In the genomic region with DNA sequence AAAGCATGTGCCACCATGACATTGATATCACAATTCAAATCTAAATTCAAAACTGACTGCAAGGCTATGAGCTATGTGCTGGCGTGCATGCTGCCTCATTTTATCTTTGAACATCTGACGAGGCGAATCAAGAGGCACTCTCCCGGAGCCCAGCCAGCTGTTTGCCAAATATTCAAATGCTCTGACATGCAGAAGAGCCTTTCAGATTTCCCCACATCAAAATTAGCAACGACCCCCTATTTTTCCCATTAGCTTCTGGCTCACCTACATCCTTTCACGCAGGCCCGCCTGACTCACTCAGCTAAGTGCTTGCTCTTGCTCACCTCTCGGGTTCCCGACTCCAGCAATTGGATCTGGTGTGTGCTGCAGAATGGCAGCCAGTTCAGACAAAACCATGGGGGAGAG, we compare ENCODE assay signal across 15 cellular contexts.
DNase-seq lines count a peak whose midpoint lies in the region; ATAC-seq and TF ChIP-seq lines count a peak whose summit lies in the region.
"Had no signal": no experiment of that assay in that cellular context is flagged by ENCODE, and none has a peak within 500 bp of the region (broad histone marks: within the 10 kb centered on the region; RNA-seq: fewer than 3 reads in every experiment).

No MANE protein-coding gene starts in this region.

- H3K27me3 ChIP-seq in HUES48 (ENCODE audit: control insufficient read depth, insufficient read depth, low read length) (no peaks in the 10 kb centered on the region), esophagus muscularis mucosa (no peaks in the 10 kb centered on the region)

- H3K27me3 Mint-ChIP-seq in naive thymus-derived CD8-positive, alpha-beta T cell: peaks cover 0 to 13% (median 3%) of the 10 kb centered on the region in 5 donors

- no peak overlapping the region for H3K9ac ChIP-seq in HUES48 (ENCODE audit: low read depth, low read length)

- H3K27ac ChIP-seq in HUES48 (ENCODE audit: low read depth, low read length): peak overlapping the region; percentile 67
- H3K27ac ChIP-seq in angular gyrus (ENCODE audit: low read depth, low read length): peak overlapping the region; percentile 81
- no peak overlapping the region for H3K27ac ChIP-seq in esophagus muscularis mucosa (replicated peaks in 1 of 4)
- H3K27ac ChIP-seq: prostate gland had no signal

- H3K4me3 ChIP-seq in HUES48 (ENCODE audit: low read depth, low read length) (peak overlapping the region; percentile 5; the same call in 1 of the 2 replicates), esophagus muscularis mucosa (no peak overlapping the region)
- H3K4me3 ChIP-seq: prostate gland had no signal

- no peak overlapping the region for H3K4me3 Mint-ChIP-seq in naive thymus-derived CD8-positive, alpha-beta T cell
- H3K4me3 Mint-ChIP-seq: activated CD4-positive, alpha-beta memory T cell treated with anti-CD3 and anti-CD28 coated beads, Interleukin-2, amount 10 ng/mL, durations not matched to agents 7 days and 5 days; activated T-helper 1 cell treated with anti-CD3 and anti-CD28 coated beads, Interleukin-12 subunit alpha, Interleukin-12 subunit beta, Interleukin-2, Interleukin-4 antibody, amounts not matched to agents 30 ng/mL and 10 ng/mL and 1 ng/mL, durations not matched to agents 14 hours and 24 hours and 36 hours had no signal

- no peaks in the 10 kb centered on the region for H3K9me3 Mint-ChIP-seq in naive thymus-derived CD8-positive, alpha-beta T cell
- H3K9me3 Mint-ChIP-seq: activated CD4-positive, alpha-beta memory T cell treated with anti-CD3 and anti-CD28 coated beads, Interleukin-2, amount 10 ng/mL, durations not matched to agents 7 days and 5 days; activated T-helper 1 cell treated with anti-CD3 and anti-CD28 coated beads, Interleukin-12 subunit alpha, Interleukin-12 subunit beta, Interleukin-2, Interleukin-4 antibody, amounts not matched to agents 30 ng/mL and 10 ng/mL and 1 ng/mL, durations not matched to agents 14 hours and 24 hours and 36 hours had no signal

- no peak for TF ChIP-seq POLR2A in esophagus muscularis mucosa (IDR thresholded peaks at IDR 0.05; ENCODE audit: low read depth)

- TF ChIP-seq CTCF in esophagus muscularis mucosa (IDR thresholded peaks at IDR 0.05): no peak

- no peak for ATAC-seq in naive thymus-derived CD8-positive, alpha-beta T cell
- ATAC-seq in HG02623 (IDR thresholded peaks at IDR 0.05; ENCODE audit: unreplicated experiment): no peak

- H3K4me1 Mint-ChIP-seq in naive thymus-derived CD8-positive, alpha-beta T cell: no peaks in the 10 kb centered on the region
- H3K4me1 Mint-ChIP-seq: activated CD4-positive, alpha-beta memory T cell treated with anti-CD3 and anti-CD28 coated beads, Interleukin-2, amount 10 ng/mL, durations not matched to agents 7 days and 5 days had no signal

- TF ChIP-seq EP300 in esophagus muscularis mucosa (IDR thresholded peaks at IDR 0.05): no peak

- DNase-seq in iPS-NIHi7 (ENCODE audit: extremely low spot score): peak; percentile 15
- peak; percentile 70 for DNase-seq in posterior vena cava (ENCODE audit: low spot score)
- DNase-seq in esophagus muscularis mucosa (ENCODE audit: extremely low spot score): no peak
- DNase-seq in naive thymus-derived CD8-positive, alpha-beta T cell: no peak
- DNase-seq in activated CD4-positive, alpha-beta T cell treated with anti-CD3 and anti-CD28 coated beads for 48 hours: no peak
- DNase-seq: activated CD4-positive, alpha-beta memory T cell treated with anti-CD3 and anti-CD28 coated beads, Interleukin-2, amount 10 ng/mL, durations not matched to agents 7 days and 5 days; AML-193; erythroblast; KG1; kidney glomerular epithelial cell had no signal

- no peak overlapping the region for H3K27ac Mint-ChIP-seq in naive thymus-derived CD8-positive, alpha-beta T cell
- H3K27ac Mint-ChIP-seq: activated CD4-positive, alpha-beta memory T cell treated with anti-CD3 and anti-CD28 coated beads, Interleukin-2, amount 10 ng/mL, durations not matched to agents 7 days and 5 days; activated T-helper 1 cell treated with anti-CD3 and anti-CD28 coated beads, Interleukin-12 subunit alpha, Interleukin-12 subunit beta, Interleukin-2, Interleukin-4 antibody, amounts not matched to agents 30 ng/mL and 10 ng/mL and 1 ng/mL, durations not matched to agents 14 hours and 24 hours and 36 hours had no signal

- H3K4me1 ChIP-seq in HUES48 (ENCODE audit: control insufficient read depth, insufficient read depth, low read length) (peaks cover 46% of the 10 kb centered on the region), esophagus muscularis mucosa (peaks cover 0 to 15% (median 7%) of the 10 kb centered on the region in 4 donors)
- H3K4me1 ChIP-seq: prostate gland had no signal

- intact Hi-C loops in posterior vena cava (cut with DNase I) (no loop called here), esophagus muscularis mucosa (cut with DNase I) (no loop called here)

- POLR2A ChIA-PET in naive thymus-derived CD8-positive, alpha-beta T cell (lab: Charles Lee): no interaction called here

- H3K36me3 ChIP-seq in HUES48 (ENCODE audit: control insufficient read depth, insufficient read depth, low read length) (no peaks in the 10 kb centered on the region), esophagus muscularis mucosa (no peaks in the 10 kb centered on the region)
- H3K36me3 ChIP-seq: prostate gland had no signal

- H3K36me3 Mint-ChIP-seq in naive thymus-derived CD8-positive, alpha-beta T cell: no peaks in the 10 kb centered on the region

- H3K9me3 ChIP-seq in HUES48 (ENCODE audit: control insufficient read depth, insufficient read depth, low read length): no peaks in the 10 kb centered on the region
- no peaks in the 10 kb centered on the region for H3K9me3 ChIP-seq in esophagus muscularis mucosa
- H3K9me3 ChIP-seq: prostate gland had no signal

- WGBS in esophagus muscularis mucosa: 83% methylated on average over 9 of the region's 9 CpGs

Comparison
In these comparisons a context has a peak if more than half of its experiments do, and no peak if none do; other contexts are left out.
1. H3K27ac ChIP-seq: peak in HUES48 (single experiment) and angular gyrus (single experiment); none in esophagus muscularis mucosa (0 of 4).
2. DNase-seq: peak in iPS-NIHi7 (single experiment) and posterior vena cava (single experiment); none in esophagus muscularis mucosa (single experiment), naive thymus-derived CD8-positive, alpha-beta T cell (0 of 10) and activated CD4-positive, alpha-beta T cell treated with anti-CD3 and anti-CD28 coated beads for 48 hours (single experiment).